Comparison of ENCODE assay signal across 16 cellular contexts in genomic region chr9:761155-761792, GRCh38.
DNase-seq lines count a peak whose midpoint lies in the region; ATAC-seq, FAIRE-seq and TF ChIP-seq lines count a peak whose summit lies in the region.
"Had no signal": no experiment of that assay in that cellular context is flagged by ENCODE, and none has a peak within 500 bp of the region (broad histone marks: within the 10 kb centered on the region; RNA-seq: fewer than 3 reads in every experiment).

No MANE protein-coding gene starts in this region.

- WGBS in GM23248 (ENCODE audit: low coverage in 1 of 2, low lambda C conversion rate in 2 of 2, missing lambda C conversion rate in 2 of 2), 2 experiments: 64 to 70% methylated on average over 8 of the region's 8 CpGs

- no peak for FAIRE-seq in RCC 7860 (lab: Jason Lieb, UNC)
- FAIRE-seq: H1 had no signal

- H2AFZ ChIP-seq in GM23248: no peak overlapping the region

- in situ Hi-C loops in GM23248 (cut with MboI): no loop called here

- H3K36me3 ChIP-seq in GM23248 (ENCODE audit: low read depth): no peaks in the 10 kb centered on the region
- H3K36me3 ChIP-seq: cardiac muscle cell had no signal

- no peak for ATAC-seq in GM21576 (IDR thresholded peaks at IDR 0.05; ENCODE audit: unreplicated experiment)
- no peak for ATAC-seq in HG02763 (IDR thresholded peaks at IDR 0.05; ENCODE audit: unreplicated experiment)
- ATAC-seq: WTC11 had no signal

- peak; percentile 35 for DNase-seq in GM23248
- DNase-seq in amniotic epithelial cell (ENCODE audit: low read depth): peak; percentile 16
- peak; percentile 37 for DNase-seq in fibroblast of pulmonary artery (ENCODE audit: low read depth)
- DNase-seq in pons (ENCODE audit: low spot score): peak; percentile 59
- DNase-seq in activated CD4-positive, CD25-positive, alpha-beta regulatory T cell treated with anti-CD3 and anti-CD28 coated beads, Interleukin-2, amount 50 U/mL, for 72 hours: no peak
- DNase-seq in RCC 7860 (ENCODE audit: low spot score): no peak
- DNase-seq: activated naive CD4-positive, alpha-beta T cell; NCI-H1694; NCI-H510A; nephron progenitor cell; stimulated activated naive CD4-positive, alpha-beta T cell had no signal

- peaks cover under 1% of the 10 kb centered on the region; the same call in 1 of the 2 replicates for H3F3A ChIP-seq in GM23248 (ENCODE audit: insufficient read depth)

- H3K9ac ChIP-seq in GM23248: no peak overlapping the region

- H3K9me2 ChIP-seq in GM23248 (ENCODE audit: insufficient read depth): no peaks in the 10 kb centered on the region

- H3K4me1 ChIP-seq in GM23248 (ENCODE audit: insufficient read depth): no peaks in the 10 kb centered on the region

- no peak overlapping the region for H3K27ac ChIP-seq in GM23248
- H3K27ac ChIP-seq: cardiac muscle cell had no signal

- H3K9me3 ChIP-seq in GM23248 (ENCODE audit: low read depth): no peaks in the 10 kb centered on the region

- H4K20me1 ChIP-seq in GM23248 (ENCODE audit: insufficient read depth): no peaks in the 10 kb centered on the region

- TF ChIP-seq CTCF in fibroblast of pulmonary artery (IDR thresholded peaks at IDR 0.05; ENCODE audit: low read length, missing control alignments): no peak

- H3K79me2 ChIP-seq in GM23248 (ENCODE audit: insufficient read depth): no peaks in the 10 kb centered on the region

- H3K27me3 ChIP-seq in GM23248 (replicated peaks; ENCODE audit: insufficient read depth): 0 out of 2 replicates have a peak, but pooled peaks cover 6% of the 10 kb centered on the region
- H3K27me3 ChIP-seq: cardiac muscle cell had no signal

- no peak overlapping the region for H3K4me3 ChIP-seq in GM23248
- no peak overlapping the region for H3K4me3 ChIP-seq in fibroblast of pulmonary artery (replicated peaks; ENCODE audit: low read depth, low read length)
- H3K4me3 ChIP-seq: cardiac muscle cell had no signal

- no peak overlapping the region for H3K4me2 ChIP-seq in GM23248 (ENCODE audit: unreplicated experiment)

Comparison
In these comparisons a context has a peak if more than half of its experiments do, and no peak if none do; other contexts are left out.
1. DNase-seq: peak in GM23248 (single experiment), amniotic epithelial cell (single experiment), fibroblast of pulmonary artery (single experiment) and pons (single experiment); none in activated CD4-positive, CD25-positive, alpha-beta regulatory T cell treated with anti-CD3 and anti-CD28 coated beads, Interleukin-2, amount 50 U/mL, for 72 hours (single experiment) and RCC 7860 (single experiment).